In the genomic region with DNA sequence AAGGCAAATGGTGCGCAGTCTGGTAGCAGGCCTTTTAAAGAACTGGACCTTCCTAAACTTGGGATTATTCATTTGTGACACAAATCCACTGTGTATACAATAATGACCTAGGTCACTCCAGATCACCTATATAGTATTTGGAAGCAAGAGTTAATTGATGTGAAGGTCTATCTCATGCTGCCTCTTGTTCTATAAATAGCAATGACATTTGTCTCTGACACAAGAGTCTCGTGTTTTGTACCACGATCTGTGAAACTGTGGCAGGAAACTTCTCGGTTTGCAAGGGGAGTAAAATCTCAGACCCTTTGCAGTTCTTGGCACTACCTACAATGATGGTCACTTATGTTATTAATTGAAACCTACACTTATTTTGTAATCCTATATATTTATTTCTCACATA, we compare ENCODE assay signal across 25 cellular contexts.
"Had no signal": no experiment of that assay in that cellular context is flagged by ENCODE, and none has a peak within 500 bp of the region (broad histone marks: within the 10 kb centered on the region; RNA-seq: fewer than 3 reads in every experiment).

No MANE protein-coding gene starts in this region.

- H3K9me3 ChIP-seq: colonic mucosa, esophagus squamous epithelium, gastrocnemius medialis, gastroesophageal sphincter, heart left ventricle had no signal

- H3K27me3 ChIP-seq: colonic mucosa, dorsolateral prefrontal cortex, esophagus muscularis mucosa, esophagus squamous epithelium, foreskin keratinocyte, gastrocnemius medialis, gastroesophageal sphincter, heart left ventricle, heart right ventricle, hepatocyte had no signal

- DNase-seq: colonic mucosa; cortex of kidney; dermis blood vessel endothelial cell; dorsolateral prefrontal cortex; effector CD4-positive, alpha-beta T cell; effector CD8-positive, alpha-beta T cell; effector memory CD4-positive, alpha-beta T cell; effector memory CD8-positive, alpha-beta T cell; endodermal cell; erythroblast; esophagus squamous epithelium; foreskin fibroblast; foreskin keratinocyte; foreskin melanocyte; gastrocnemius medialis; glutamatergic neuron; head of caudate nucleus; heart left ventricle; heart right ventricle had no signal

- H2AFZ ChIP-seq: hepatocyte had no signal

- H3K27ac ChIP-seq: colonic mucosa, coronary artery, dorsolateral prefrontal cortex, epithelial cell of prostate, esophagus muscularis mucosa, esophagus squamous epithelium, foreskin keratinocyte, gastrocnemius medialis, gastroesophageal sphincter, heart left ventricle, heart right ventricle, hepatocyte had no signal

- ATAC-seq: effector memory CD8-positive, alpha-beta T cell; esophagus mucosa; foreskin keratinocyte; gastrocnemius medialis; gastroesophageal sphincter; heart right ventricle had no signal

- H3K4me2 ChIP-seq: hepatocyte had no signal

- H3K4me1 ChIP-seq: colonic mucosa, esophagus muscularis mucosa, esophagus squamous epithelium, foreskin keratinocyte, gastrocnemius medialis, gastroesophageal sphincter, heart left ventricle, heart right ventricle had no signal

- H3K79me2 ChIP-seq: hepatocyte had no signal

- H3K4me3 ChIP-seq: colonic mucosa, coronary artery, dorsolateral prefrontal cortex, esophagus muscularis mucosa, esophagus squamous epithelium, gastrocnemius medialis, gastroesophageal sphincter, heart left ventricle, heart right ventricle, hepatocyte had no signal

- H3K36me3 ChIP-seq: colonic mucosa, esophagus muscularis mucosa, esophagus squamous epithelium, gastrocnemius medialis, gastroesophageal sphincter, heart left ventricle, heart right ventricle had no signal
